Comparison of ENCODE assay signal across 1 cellular context in the genomic region with DNA sequence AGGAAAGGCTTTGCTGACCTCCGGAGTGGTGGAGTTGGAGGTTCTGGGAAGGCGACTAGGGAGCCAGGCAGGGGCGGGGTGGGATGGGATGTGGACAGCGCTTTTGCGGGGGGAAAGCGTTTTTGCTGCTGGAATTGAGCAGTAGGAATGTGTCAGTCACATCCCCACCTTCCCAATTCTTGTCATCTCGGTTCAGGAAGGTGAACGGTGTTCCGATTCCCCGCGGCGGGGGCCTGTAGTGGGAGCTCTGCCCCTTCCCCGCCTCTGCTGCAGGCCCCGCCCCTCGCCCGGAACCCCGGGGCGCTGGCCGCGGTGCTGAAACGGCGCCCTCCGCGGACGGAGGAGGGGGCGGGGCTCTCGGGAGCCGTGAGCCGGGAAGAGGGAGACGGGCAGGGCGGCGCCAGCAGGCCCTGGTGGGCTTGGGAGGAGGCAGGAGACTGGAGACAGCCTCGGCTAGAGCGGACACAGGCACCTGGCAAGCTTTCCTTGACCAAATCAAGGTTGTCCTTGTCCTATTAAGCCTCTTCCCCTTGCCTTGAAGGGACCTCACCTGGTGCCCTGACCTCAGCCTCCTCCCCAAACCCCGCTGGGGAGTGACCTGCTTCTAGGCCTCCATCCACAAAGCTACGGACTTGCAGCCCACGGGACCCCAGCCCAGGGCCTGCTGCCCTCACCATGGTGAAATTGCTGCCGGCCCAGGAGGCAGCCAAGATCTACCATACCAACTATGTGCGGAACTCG.
TF ChIP-seq lines count a peak whose summit lies in the region.

A gene (plus strand): TSS at position 357 of the 741 bp plus-strand sequence. CDS start 319 bp downstream, at position 676.

TF ChIP-seq in K562, 482 proteins besides CTCF, POLR2A, EP300 and RAD21 (continued from another document):
- TF ChIP-seq, protein P1, sequence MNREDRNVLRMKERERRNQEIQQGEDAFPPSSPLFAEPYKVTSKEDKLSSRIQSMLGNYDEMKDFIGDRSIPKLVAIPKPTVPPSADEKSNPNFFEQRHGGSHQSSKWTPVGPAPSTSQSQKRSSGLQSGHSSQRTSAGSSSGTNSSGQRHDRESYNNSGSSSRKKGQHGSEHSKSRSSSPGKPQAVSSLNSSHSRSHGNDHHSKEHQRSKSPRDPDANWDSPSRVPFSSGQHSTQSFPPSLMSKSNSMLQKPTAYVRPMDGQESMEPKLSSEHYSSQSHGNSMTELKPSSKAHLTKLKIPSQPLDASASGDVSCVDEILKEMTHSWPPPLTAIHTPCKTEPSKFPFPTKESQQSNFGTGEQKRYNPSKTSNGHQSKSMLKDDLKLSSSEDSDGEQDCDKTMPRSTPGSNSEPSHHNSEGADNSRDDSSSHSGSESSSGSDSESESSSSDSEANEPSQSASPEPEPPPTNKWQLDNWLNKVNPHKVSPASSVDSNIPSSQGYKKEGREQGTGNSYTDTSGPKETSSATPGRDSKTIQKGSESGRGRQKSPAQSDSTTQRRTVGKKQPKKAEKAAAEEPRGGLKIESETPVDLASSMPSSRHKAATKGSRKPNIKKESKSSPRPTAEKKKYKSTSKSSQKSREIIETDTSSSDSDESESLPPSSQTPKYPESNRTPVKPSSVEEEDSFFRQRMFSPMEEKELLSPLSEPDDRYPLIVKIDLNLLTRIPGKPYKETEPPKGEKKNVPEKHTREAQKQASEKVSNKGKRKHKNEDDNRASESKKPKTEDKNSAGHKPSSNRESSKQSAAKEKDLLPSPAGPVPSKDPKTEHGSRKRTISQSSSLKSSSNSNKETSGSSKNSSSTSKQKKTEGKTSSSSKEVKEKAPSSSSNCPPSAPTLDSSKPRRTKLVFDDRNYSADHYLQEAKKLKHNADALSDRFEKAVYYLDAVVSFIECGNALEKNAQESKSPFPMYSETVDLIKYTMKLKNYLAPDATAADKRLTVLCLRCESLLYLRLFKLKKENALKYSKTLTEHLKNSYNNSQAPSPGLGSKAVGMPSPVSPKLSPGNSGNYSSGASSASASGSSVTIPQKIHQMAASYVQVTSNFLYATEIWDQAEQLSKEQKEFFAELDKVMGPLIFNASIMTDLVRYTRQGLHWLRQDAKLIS (CRISPR knock-in tag; IDR thresholded peaks at IDR 0.05): peak; percentile 92
- TF ChIP-seq NCOA6 (IDR thresholded peaks at IDR 0.05) (peak; percentile 85), SAP30 (IDR thresholded peaks at IDR 0.05; ENCODE audit: borderline replicate concordance, insufficient read depth, low read depth, low read length, poor library complexity, severe bottlenecking) (peak; percentile 70)
